ENCODE assay signal across 14 cellular contexts in genomic region chr2:16103614-16104344, GRCh38.
DNase-seq lines count a peak whose midpoint lies in the region; ATAC-seq and TF ChIP-seq lines count a peak whose summit lies in the region.
"Had no signal": no experiment of that assay in that cellular context is flagged by ENCODE, and none has a peak within 500 bp of the region (broad histone marks: within the 10 kb centered on the region; RNA-seq: fewer than 3 reads in every experiment).

No MANE protein-coding gene starts in this region.

- H3K27me3 Mint-ChIP-seq in GM23338 (ENCODE audit: insufficient read depth, low read depth, poor library complexity) (peaks cover 12% of the 10 kb centered on the region), brain (peaks cover 7% of the 10 kb centered on the region), type B pancreatic cell (no peaks in the 10 kb centered on the region)

- peaks cover 2% of the 10 kb centered on the region; the same call in 2 of the 3 replicates for H3K36me3 Mint-ChIP-seq in GM23338 (ENCODE audit: low read depth)
- H3K36me3 Mint-ChIP-seq in brain, result no peaks in the 10 kb centered on the region
- no peaks in the 10 kb centered on the region for H3K36me3 Mint-ChIP-seq in type B pancreatic cell
- H3K36me3 Mint-ChIP-seq: CD8-positive, alpha-beta T cell had no signal

- peaks cover 9% of the 10 kb centered on the region for H3K9me2 ChIP-seq in GM23338 (ENCODE audit: insufficient read depth)

- H3K9me3 Mint-ChIP-seq in GM23338, result peaks cover 3% of the 10 kb centered on the region; the same call in 2 of the 3 replicates
- H3K9me3 Mint-ChIP-seq in brain, result no peaks in the 10 kb centered on the region
- H3K9me3 Mint-ChIP-seq in type B pancreatic cell, result no peaks in the 10 kb centered on the region
- H3K9me3 Mint-ChIP-seq: CD8-positive, alpha-beta T cell had no signal

- peak overlapping the region; percentile 98 for H3K27ac Mint-ChIP-seq in GM23338
- peak overlapping the region in 4 of 5 experiments; percentile 50 to 93 (median 62) for H3K27ac Mint-ChIP-seq in brain
- H3K27ac Mint-ChIP-seq in type B pancreatic cell, result no peak overlapping the region
- H3K27ac Mint-ChIP-seq: CD8-positive, alpha-beta T cell had no signal

- no peak overlapping the region for H2AFZ ChIP-seq in GM23338

- H3F3A ChIP-seq in GM23338 (replicated peaks; ENCODE audit: low read depth), result peaks cover 16% of the 10 kb centered on the region

- H3K4me1 ChIP-seq in GM23338 (ENCODE audit: insufficient read depth), result peaks cover 35% of the 10 kb centered on the region
- H3K4me1 ChIP-seq in lower lobe of right lung, result no peaks in the 10 kb centered on the region

- H3K4me3 ChIP-seq in GM23338, result peak overlapping the region; percentile 43; the same call in 1 of the 2 replicates
- no peak overlapping the region for H3K4me3 ChIP-seq in lower lobe of right lung

- DNase-seq in GM23338 (ENCODE audit: low spot score) (peak; percentile 76), iPS-NIHi7 (ENCODE audit: extremely low spot score) (peak; percentile 34), type B pancreatic cell (ENCODE audit: extremely low spot score, unreplicated experiment) (no peak), NCI-H1092 treated with DMSO at 0.1 percent for 48 hours (lab: John Stamatoyannopoulos, UW) (no peak), lower lobe of right lung (no peak)
- DNase-seq: CD8-positive, alpha-beta T cell; NCI-H1436 treated with DMSO at 0.1 percent for 48 hours; NCI-H2081; NCI-H510A treated with DMSO at 0.1 percent for 48 hours; Right ventricle myocardium superior had no signal

- ATAC-seq in GM23338 (no peak; the same call in 2 of the 3 replicates), lower lobe of right lung (no peak), HG02642 (IDR thresholded peaks at IDR 0.05; ENCODE audit: poor library complexity, unreplicated experiment) (no peak)
- ATAC-seq: CD8-positive, alpha-beta T cell; SK-N-SH treated with all-trans-retinoic acid at 6 μM for 48 hours had no signal

- peak overlapping the region; percentile 59 for H3K4me2 ChIP-seq in GM23338

- no peaks in the 10 kb centered on the region for H3K36me3 ChIP-seq in GM23338 (ENCODE audit: insufficient read depth)
- H3K36me3 ChIP-seq in lower lobe of right lung, result no peaks in the 10 kb centered on the region
- H3K36me3 ChIP-seq: Peyer's patch had no signal

- no peaks in the 10 kb centered on the region for H3K79me2 ChIP-seq in GM23338 (replicated peaks; ENCODE audit: insufficient read depth)

- H3K27me3 ChIP-seq in GM23338 (ENCODE audit: insufficient read depth) (no peaks in the 10 kb centered on the region), lower lobe of right lung (ENCODE audit: low read depth) (peaks cover 8% of the 10 kb centered on the region)
- H3K27me3 ChIP-seq: Peyer's patch had no signal

- TF ChIP-seq CTCF in GM23338 (conservative IDR thresholded peaks at IDR 0.05; ENCODE audit: low read depth in 2 of 2) (no peak), brain (conservative IDR thresholded peaks at IDR 0.05) (no peak), type B pancreatic cell (conservative IDR thresholded peaks at IDR 0.05) (no peak), lower lobe of right lung (IDR thresholded peaks at IDR 0.05) (no peak)

- no peaks in the 10 kb centered on the region for H3K9me3 ChIP-seq in lower lobe of right lung
- H3K9me3 ChIP-seq: Peyer's patch had no signal

- intact Hi-C loops in lower lobe of right lung (cut with DNase I), result no loop called here

- H3K4me3 Mint-ChIP-seq in GM23338, result peak overlapping the region; percentile 60
- H3K4me3 Mint-ChIP-seq in brain, result peak overlapping the region in 1 of 5 experiments; percentile 35
- H3K4me3 Mint-ChIP-seq in type B pancreatic cell, result peak overlapping the region; percentile 8
- H3K4me3 Mint-ChIP-seq: CD8-positive, alpha-beta T cell had no signal

- no peaks in the 10 kb centered on the region for H4K20me1 ChIP-seq in GM23338 (replicated peaks; ENCODE audit: insufficient read depth)

- peak overlapping the region; percentile 99 for H3K27ac ChIP-seq in GM23338 (ENCODE audit: low read depth)
- no peak overlapping the region for H3K27ac ChIP-seq in lower lobe of right lung

- H3K4me1 Mint-ChIP-seq in GM23338 (peaks cover 63% of the 10 kb centered on the region), brain (peaks cover 41% of the 10 kb centered on the region), type B pancreatic cell (ENCODE audit: unreplicated experiment) (peaks cover 32% of the 10 kb centered on the region)

TF ChIP-seq in GM23338, 12 proteins besides CTCF, POLR2A, EP300 and RAD21 (continues in another document):
- TF ChIP-seq ETS1 (IDR thresholded peaks at IDR 0.05) (no peak), STAT1 (IDR thresholded peaks at IDR 0.05; ENCODE audit: unreplicated experiment) (no peak), ZNF462 (CRISPR knock-in tag; IDR thresholded peaks at IDR 0.05) (no peak), EZH2 (IDR thresholded peaks at IDR 0.05; ENCODE audit: low read depth, unreplicated experiment) (no peak), NANOG (IDR thresholded peaks at IDR 0.05; ENCODE audit: borderline replicate concordance) (no peak; the same call in 1 of the 2 replicates), JUNB (IDR thresholded peaks at IDR 0.05; ENCODE audit: unreplicated experiment) (no peak), CREB1 (CRISPR knock-in tag; IDR thresholded peaks at IDR 0.05; ENCODE audit: low read depth) (no peak)

Comparison
In these comparisons a context has a peak if more than half of its experiments do, and no peak if none do; other contexts are left out.
1. DNase-seq: peak in GM23338 (single experiment) and iPS-NIHi7 (single experiment); none in type B pancreatic cell (single experiment), NCI-H1092 treated with DMSO at 0.1 percent for 48 hours (single experiment) and lower lobe of right lung (single experiment).